1 cellular context compared by ENCODE assay signal in genomic region chr5:170139786-170140335, GRCh38.
TF ChIP-seq lines count a peak whose summit lies in the region.

No MANE protein-coding gene starts in this region.

TF ChIP-seq in K562, 482 proteins besides CTCF, POLR2A, EP300 and RAD21 (continued from another document):
- peak; percentile 26 for TF ChIP-seq CTCFL (IDR thresholded peaks at IDR 0.05; ENCODE audit: borderline replicate concordance, insufficient read depth, low read depth, low read length, poor library complexity, severe bottlenecking)
- TF ChIP-seq DPF2 (IDR thresholded peaks at IDR 0.05): 0 out of 2 replicates have a peak, but pooled peaks have one; percentile 11
- TF ChIP-seq FOSL1 (tag; conservative IDR thresholded peaks at IDR 0.05): peak; percentile 66
- TF ChIP-seq LCOR (CRISPR knock-in tag; IDR thresholded peaks at IDR 0.05): peak; percentile 57
- peak; percentile 49 for TF ChIP-seq CBFA2T3 (IDR thresholded peaks at IDR 0.05)
- TF ChIP-seq CTBP1 (IDR thresholded peaks at IDR 0.05; ENCODE audit: borderline replicate concordance): peak; percentile 4; the same call in 1 of the 2 replicates
- TF ChIP-seq MAX (CRISPR knock-in tag; IDR thresholded peaks at IDR 0.05): peak; percentile 57
- TF ChIP-seq MAFK (IDR thresholded peaks at IDR 0.05; ENCODE audit: low read length): peak; percentile 5; the same call in 1 of the 2 replicates
- TF ChIP-seq TEAD4 (IDR thresholded peaks at IDR 0.05; ENCODE audit: low read length): peak; percentile 44; the same call in 1 of the 2 replicates
- no peak for TF ChIP-seq TEAD4 (CRISPR knock-in tag; IDR thresholded peaks at IDR 0.05; ENCODE audit: borderline replicate concordance)
- no peak for TF ChIP-seq E2F8 (IDR thresholded peaks at IDR 0.05; ENCODE audit: low read depth, partially characterized antibody)
- peak; percentile 49 for TF ChIP-seq BHLHE40 (IDR thresholded peaks at IDR 0.05; ENCODE audit: low read length)
- TF ChIP-seq ZBTB34 (CRISPR knock-in tag; IDR thresholded peaks at IDR 0.05): no peak
- TF ChIP-seq HDAC3 (IDR thresholded peaks at IDR 0.05; ENCODE audit: borderline replicate concordance, partially characterized antibody): no peak
- TF ChIP-seq ATF7 (IDR thresholded peaks at IDR 0.05): 0 out of 2 replicates have a peak, but pooled peaks have one; percentile 20
- 0 out of 2 replicates have a peak, but pooled peaks have one; percentile 28 for TF ChIP-seq TFAP4 (CRISPR knock-in tag; IDR thresholded peaks at IDR 0.05; ENCODE audit: borderline replicate concordance)
- TF ChIP-seq USF2 (CRISPR knock-in tag; IDR thresholded peaks at IDR 0.05): peak; percentile 80
- TF ChIP-seq FOXK2 (conservative IDR thresholded peaks at IDR 0.05 in 1 of 2, IDR thresholded peaks at IDR 0.05 in 1 of 2; ENCODE audit: low read depth in 2 of 2): 0 out of 4 replicates have a peak, but pooled peaks of 1 of the 2 experiments have one; percentile 16
